ENCODE assay signal across 2 cellular contexts in the genomic region with DNA sequence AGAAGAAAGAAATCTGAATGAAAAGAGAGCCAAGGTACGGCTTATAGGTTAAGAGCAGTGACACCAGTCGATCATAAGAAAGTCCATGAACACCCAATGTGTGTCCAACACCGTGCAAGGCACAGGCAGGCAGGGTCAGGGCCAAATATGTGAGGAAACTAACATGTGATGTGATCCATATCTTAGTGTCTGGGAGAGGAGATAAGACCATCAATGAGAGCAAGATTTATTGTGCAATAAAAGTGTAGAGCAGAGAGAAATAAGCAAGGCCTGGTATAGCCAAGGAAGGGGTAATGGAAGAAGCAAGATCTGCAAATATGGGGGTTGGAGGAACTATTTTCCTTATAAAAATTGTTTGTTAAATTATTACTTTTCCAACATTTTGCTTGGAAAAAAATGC.
TF ChIP-seq lines count a peak whose summit lies in the region.

No MANE protein-coding gene starts in this region.

TF ChIP-seq in HEK293, 187 proteins besides CTCF, POLR2A, EP300 and RAD21 (continues in another document):
- TF ChIP-seq, protein P1, sequence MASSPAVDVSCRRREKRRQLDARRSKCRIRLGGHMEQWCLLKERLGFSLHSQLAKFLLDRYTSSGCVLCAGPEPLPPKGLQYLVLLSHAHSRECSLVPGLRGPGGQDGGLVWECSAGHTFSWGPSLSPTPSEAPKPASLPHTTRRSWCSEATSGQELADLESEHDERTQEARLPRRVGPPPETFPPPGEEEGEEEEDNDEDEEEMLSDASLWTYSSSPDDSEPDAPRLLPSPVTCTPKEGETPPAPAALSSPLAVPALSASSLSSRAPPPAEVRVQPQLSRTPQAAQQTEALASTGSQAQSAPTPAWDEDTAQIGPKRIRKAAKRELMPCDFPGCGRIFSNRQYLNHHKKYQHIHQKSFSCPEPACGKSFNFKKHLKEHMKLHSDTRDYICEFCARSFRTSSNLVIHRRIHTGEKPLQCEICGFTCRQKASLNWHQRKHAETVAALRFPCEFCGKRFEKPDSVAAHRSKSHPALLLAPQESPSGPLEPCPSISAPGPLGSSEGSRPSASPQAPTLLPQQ (tag by site-specific recombination; IDR thresholded peaks at IDR 0.05) = no peak
- no peak for TF ChIP-seq MEIS1 (CRISPR knock-in tag; IDR thresholded peaks at IDR 0.05; ENCODE audit: borderline replicate concordance)
- no peak for TF ChIP-seq ZNF623 (tag by site-specific recombination; IDR thresholded peaks at IDR 0.05)
- no peak for TF ChIP-seq ZNF792 (tag by site-specific recombination; IDR thresholded peaks at IDR 0.05)
- no peak for TF ChIP-seq ZNF571 (tag by site-specific recombination; IDR thresholded peaks at IDR 0.05)
- peak; percentile 27 for TF ChIP-seq ZNF510 (tag by site-specific recombination; IDR thresholded peaks at IDR 0.05; ENCODE audit: insufficient replicate concordance)
- TF ChIP-seq HOXC10 (CRISPR knock-in tag; IDR thresholded peaks at IDR 0.05) = no peak
- peak; percentile 86 for TF ChIP-seq ZNF843 (tag by site-specific recombination; IDR thresholded peaks at IDR 0.05)
- TF ChIP-seq ZNF830 (tag by site-specific recombination; IDR thresholded peaks at IDR 0.05; ENCODE audit: low read depth) = no peak
- no peak for TF ChIP-seq ZNF654 (tag by site-specific recombination; IDR thresholded peaks at IDR 0.05; ENCODE audit: low read depth)
- peak; percentile 61; the same call in 1 of the 2 replicates for TF ChIP-seq FEZF1 (tag by site-specific recombination; IDR thresholded peaks at IDR 0.05)
- TF ChIP-seq, protein P2, sequence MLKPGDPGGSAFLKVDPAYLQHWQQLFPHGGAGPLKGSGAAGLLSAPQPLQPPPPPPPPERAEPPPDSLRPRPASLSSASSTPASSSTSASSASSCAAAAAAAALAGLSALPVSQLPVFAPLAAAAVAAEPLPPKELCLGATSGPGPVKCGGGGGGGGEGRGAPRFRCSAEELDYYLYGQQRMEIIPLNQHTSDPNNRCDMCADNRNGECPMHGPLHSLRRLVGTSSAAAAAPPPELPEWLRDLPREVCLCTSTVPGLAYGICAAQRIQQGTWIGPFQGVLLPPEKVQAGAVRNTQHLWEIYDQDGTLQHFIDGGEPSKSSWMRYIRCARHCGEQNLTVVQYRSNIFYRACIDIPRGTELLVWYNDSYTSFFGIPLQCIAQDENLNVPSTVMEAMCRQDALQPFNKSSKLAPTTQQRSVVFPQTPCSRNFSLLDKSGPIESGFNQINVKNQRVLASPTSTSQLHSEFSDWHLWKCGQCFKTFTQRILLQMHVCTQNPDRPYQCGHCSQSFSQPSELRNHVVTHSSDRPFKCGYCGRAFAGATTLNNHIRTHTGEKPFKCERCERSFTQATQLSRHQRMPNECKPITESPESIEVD (tag by site-specific recombination; IDR thresholded peaks at IDR 0.05) = no peak
- TF ChIP-seq ZNF174 (tag by site-specific recombination; IDR thresholded peaks at IDR 0.05) = no peak
- TF ChIP-seq, protein P3, sequence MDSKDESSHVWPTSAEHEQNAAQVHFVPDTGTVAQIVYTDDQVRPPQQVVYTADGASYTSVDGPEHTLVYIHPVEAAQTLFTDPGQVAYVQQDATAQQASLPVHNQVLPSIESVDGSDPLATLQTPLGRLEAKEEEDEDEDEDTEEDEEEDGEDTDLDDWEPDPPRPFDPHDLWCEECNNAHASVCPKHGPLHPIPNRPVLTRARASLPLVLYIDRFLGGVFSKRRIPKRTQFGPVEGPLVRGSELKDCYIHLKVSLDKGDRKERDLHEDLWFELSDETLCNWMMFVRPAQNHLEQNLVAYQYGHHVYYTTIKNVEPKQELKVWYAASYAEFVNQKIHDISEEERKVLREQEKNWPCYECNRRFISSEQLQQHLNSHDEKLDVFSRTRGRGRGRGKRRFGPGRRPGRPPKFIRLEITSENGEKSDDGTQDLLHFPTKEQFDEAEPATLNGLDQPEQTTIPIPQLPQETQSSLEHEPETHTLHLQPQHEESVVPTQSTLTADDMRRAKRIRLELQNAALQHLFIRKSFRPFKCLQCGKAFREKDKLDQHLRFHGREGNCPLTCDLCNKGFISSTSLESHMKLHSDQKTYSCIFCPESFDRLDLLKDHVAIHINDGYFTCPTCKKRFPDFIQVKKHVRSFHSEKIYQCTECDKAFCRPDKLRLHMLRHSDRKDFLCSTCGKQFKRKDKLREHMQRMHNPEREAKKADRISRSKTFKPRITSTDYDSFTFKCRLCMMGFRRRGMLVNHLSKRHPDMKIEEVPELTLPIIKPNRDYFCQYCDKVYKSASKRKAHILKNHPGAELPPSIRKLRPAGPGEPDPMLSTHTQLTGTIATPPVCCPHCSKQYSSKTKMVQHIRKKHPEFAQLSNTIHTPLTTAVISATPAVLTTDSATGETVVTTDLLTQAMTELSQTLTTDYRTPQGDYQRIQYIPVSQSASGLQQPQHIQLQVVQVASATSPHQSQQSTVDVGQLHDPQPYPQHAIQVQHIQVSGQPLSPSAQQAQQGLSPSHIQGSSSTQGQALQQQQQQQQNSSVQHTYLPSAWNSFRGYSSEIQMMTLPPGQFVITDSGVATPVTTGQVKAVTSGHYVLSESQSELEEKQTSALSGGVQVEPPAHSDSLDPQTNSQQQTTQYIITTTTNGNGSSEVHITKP (tag by site-specific recombination; IDR thresholded peaks at IDR 0.05) = no peak
- no peak for TF ChIP-seq ZNF423 (tag by site-specific recombination; IDR thresholded peaks at IDR 0.05)
- TF ChIP-seq, protein P4, sequence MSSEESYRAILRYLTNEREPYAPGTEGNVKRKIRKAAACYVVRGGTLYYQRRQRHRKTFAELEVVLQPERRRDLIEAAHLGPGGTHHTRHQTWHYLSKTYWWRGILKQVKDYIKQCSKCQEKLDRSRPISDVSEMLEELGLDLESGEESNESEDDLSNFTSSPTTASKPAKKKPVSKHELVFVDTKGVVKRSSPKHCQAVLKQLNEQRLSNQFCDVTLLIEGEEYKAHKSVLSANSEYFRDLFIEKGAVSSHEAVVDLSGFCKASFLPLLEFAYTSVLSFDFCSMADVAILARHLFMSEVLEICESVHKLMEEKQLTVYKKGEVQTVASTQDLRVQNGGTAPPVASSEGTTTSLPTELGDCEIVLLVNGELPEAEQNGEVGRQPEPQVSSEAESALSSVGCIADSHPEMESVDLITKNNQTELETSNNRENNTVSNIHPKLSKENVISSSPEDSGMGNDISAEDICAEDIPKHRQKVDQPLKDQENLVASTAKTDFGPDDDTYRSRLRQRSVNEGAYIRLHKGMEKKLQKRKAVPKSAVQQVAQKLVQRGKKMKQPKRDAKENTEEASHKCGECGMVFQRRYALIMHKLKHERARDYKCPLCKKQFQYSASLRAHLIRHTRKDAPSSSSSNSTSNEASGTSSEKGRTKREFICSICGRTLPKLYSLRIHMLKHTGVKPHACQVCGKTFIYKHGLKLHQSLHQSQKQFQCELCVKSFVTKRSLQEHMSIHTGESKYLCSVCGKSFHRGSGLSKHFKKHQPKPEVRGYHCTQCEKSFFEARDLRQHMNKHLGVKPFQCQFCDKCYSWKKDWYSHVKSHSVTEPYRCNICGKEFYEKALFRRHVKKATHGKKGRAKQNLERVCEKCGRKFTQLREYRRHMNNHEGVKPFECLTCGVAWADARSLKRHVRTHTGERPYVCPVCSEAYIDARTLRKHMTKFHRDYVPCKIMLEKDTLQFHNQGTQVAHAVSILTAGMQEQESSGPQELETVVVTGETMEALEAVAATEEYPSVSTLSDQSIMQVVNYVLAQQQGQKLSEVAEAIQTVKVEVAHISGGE (tag by site-specific recombination; conservative IDR thresholded peaks at IDR 0.05; ENCODE audit: low read depth) = 0 out of 2 replicates have a peak, but pooled peaks have one; percentile 16
- TF ChIP-seq ZBTB48 (tag by site-specific recombination; IDR thresholded peaks at IDR 0.05) = no peak

TF ChIP-seq in IMR-90, 13 proteins besides CTCF, POLR2A, EP300 and RAD21 (continued from another document):
- TF ChIP-seq, protein P5, sequence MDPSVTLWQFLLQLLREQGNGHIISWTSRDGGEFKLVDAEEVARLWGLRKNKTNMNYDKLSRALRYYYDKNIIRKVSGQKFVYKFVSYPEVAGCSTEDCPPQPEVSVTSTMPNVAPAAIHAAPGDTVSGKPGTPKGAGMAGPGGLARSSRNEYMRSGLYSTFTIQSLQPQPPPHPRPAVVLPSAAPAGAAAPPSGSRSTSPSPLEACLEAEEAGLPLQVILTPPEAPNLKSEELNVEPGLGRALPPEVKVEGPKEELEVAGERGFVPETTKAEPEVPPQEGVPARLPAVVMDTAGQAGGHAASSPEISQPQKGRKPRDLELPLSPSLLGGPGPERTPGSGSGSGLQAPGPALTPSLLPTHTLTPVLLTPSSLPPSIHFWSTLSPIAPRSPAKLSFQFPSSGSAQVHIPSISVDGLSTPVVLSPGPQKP (IDR thresholded peaks at IDR 0.05; ENCODE audit: borderline replicate concordance, low read depth, low read length) = no peak
- TF ChIP-seq CEBPB (IDR thresholded peaks at IDR 0.05; ENCODE audit: low read depth, low read length) = peak; percentile 44
